In the genomic region with DNA sequence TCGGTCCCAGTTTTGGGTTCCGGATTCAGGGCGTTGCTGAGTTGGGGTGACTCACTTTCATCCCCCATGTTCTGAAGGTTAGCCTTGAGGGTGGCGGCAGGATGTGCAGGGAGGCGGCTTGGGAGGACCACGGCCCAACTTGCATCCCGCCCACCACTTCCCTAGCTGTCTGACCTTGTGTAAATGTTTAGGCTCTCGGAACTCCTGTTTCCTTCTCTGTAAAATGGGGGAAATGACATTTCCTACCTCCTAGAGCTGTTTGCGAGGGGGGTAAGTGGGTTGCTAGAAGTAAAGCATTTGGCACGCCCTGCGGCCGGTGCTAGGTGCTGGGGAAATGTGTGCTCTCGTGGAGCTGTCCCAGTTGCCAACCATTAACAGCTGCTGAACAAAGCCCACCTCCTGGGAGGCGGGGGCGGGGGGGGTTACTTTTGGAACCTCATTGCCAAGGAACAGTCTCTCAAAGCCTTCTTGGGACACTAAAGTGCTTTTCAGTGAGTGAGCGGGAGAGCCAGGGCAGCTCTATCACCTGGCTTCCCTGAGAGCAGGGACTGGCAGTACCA, we compare ENCODE assay signal across 1 cellular context.
TF ChIP-seq lines count a peak whose summit lies in the region.

No MANE protein-coding gene starts in this region.

TF ChIP-seq in WTC11, 78 proteins besides CTCF, POLR2A, EP300 and RAD21:
- no peak for TF ChIP-seq SMAD4 (CRISPR knock-in tag; IDR thresholded peaks at IDR 0.05)
- TF ChIP-seq, protein P1, sequence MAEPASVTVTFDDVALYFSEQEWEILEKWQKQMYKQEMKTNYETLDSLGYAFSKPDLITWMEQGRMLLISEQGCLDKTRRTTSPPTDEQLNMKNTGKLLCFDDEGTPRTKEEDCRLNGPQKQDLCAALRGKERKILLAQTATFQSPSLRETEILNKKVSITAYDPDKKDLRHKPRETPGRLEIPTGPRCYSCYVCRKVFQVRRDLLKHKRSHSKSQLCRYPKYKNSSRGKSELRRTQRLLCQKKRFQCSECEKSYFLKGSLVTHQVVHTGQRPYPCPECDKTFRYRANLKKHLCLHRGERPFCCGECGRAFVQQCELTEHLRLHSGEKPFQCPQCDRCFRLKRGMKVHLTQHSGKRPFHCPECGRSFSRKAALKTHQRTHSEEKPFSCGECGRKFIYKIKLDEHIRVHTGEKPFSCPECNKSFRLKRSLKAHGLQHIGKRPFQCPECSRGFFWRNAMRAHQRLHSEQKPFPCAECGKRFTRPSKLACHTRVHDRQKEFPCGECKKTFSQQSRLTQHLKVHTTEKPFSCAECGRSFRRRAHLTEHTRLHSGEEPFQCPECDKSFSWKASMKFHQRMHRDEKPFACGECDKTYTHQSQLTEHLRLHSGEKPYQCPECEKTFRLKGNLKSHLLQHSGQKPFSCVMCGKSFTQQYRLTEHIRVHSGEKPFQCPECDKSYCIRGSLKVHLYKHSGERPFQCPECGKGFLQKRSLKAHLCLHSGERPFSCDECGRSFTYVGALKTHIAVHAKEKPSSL (CRISPR knock-in tag; conservative IDR thresholded peaks at IDR 0.05): no peak
- TF ChIP-seq, protein P2, sequence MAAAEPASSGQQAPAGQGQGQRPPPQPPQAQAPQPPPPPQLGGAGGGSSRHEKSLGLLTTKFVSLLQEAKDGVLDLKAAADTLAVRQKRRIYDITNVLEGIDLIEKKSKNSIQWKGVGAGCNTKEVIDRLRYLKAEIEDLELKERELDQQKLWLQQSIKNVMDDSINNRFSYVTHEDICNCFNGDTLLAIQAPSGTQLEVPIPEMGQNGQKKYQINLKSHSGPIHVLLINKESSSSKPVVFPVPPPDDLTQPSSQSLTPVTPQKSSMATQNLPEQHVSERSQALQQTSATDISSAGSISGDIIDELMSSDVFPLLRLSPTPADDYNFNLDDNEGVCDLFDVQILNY (CRISPR knock-in tag; IDR thresholded peaks at IDR 0.05): no peak
TF ChIP-seq in WTC11: peak in this region for 0.
